ENCODE assay signal across 8 cellular contexts in the genomic region with DNA sequence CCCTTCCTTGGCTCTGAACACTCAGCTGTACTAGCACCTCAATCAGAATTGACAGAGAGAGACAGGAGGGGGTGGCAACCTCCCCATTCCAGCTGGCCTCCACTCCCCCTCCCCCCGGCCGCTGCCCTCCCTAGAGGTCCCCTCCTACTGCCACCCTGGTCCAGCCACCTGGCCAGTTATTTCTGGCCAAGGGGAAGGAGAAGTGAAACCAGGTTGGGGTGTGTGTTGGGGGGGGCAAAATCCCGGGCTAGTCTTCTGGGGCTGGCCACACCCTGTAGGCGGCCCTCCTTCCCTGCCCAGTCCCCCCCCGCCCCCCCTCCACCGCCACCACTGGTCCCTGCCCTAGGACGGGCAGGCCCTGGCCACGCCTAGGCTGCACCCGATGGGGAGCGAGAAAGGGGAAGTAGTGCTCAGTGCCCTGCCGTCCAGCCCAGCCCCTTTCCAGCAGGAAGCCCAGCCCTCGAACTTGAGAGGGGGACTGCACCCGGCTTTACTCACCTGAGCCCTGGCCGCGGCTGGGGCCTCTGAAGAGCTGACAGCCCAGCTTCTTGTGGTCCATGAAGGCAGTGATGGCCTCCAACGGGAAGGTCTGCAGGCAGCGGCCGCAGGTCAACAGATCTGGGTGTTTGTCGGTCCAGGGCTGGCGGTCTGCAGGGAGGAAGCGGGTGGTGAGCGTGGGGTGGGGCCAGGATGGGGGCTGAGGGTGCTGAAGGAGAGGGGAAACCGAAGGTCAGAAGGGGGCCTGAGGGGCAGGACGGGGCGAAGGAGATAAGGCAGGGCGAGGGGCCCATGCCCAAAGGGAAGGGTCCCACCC. TPM values are rescaled to one million over a fixed set of nuclear protein-coding genes. Genes with fewer than 3 reads are reported as not detected.
A peak's percentile ranks its signal among the peaks of the same experiment; 100 is the strongest.
DNase-seq lines count a peak whose midpoint lies in the region; ATAC-seq and TF ChIP-seq lines count a peak whose summit lies in the region.

No MANE protein-coding gene starts in this region.

- H4K20me1 ChIP-seq in OCI-LY1 (ENCODE audit: insufficient read depth, low read length) = no peaks in the 10 kb centered on the region

- H3F3A ChIP-seq in OCI-LY1 (ENCODE audit: insufficient read depth, low read length) = peaks cover 13% of the 10 kb centered on the region

- ATAC-seq in GM19351 (IDR thresholded peaks at IDR 0.05; ENCODE audit: unreplicated experiment) = peak; percentile 63
- peak; percentile 57 for ATAC-seq in HG03354 (IDR thresholded peaks at IDR 0.05; ENCODE audit: poor library complexity, severe bottlenecking, unreplicated experiment)

- peak overlapping the region; percentile 96 for H3K9ac ChIP-seq in OCI-LY1 (ENCODE audit: low read length)

- no peaks in the 10 kb centered on the region for H3K9me2 ChIP-seq in OCI-LY1 (ENCODE audit: low read depth, low read length)

- peaks cover 71% of the 10 kb centered on the region for H3K4me1 ChIP-seq in OCI-LY1 (ENCODE audit: insufficient read depth, low read length, severe bottlenecking)

- peaks cover 12% of the 10 kb centered on the region for H3K79me2 ChIP-seq in OCI-LY1 (ENCODE audit: insufficient read depth, low read length)

- peak; percentile 62 for DNase-seq in DMS153 (lab: John Stamatoyannopoulos, UW)
- DNase-seq in anterior cingulate cortex (lab: John Stamatoyannopoulos, UW) = peak in 32 of 58 donors; percentile 4 to 54 (median 27)
- peak; percentile 76 for DNase-seq in hepatic stellate cell (ENCODE audit: low spot score)
- peak; percentile 50 for DNase-seq in renal cortical epithelial cell (ENCODE audit: low read depth)
- DNase-seq in DMS114 treated with DMSO at 0.1 percent for 48 hours (lab: John Stamatoyannopoulos, UW; ENCODE audit: unreplicated experiment) = no peak

- peak overlapping the region; percentile 89 for H3K27ac ChIP-seq in OCI-LY1 (ENCODE audit: low read depth, low read length, poor library complexity, severe bottlenecking)

- peaks cover 32% of the 10 kb centered on the region for H3K36me3 ChIP-seq in OCI-LY1 (ENCODE audit: insufficient read depth, low read length)

- H3K27me3 ChIP-seq in OCI-LY1 (ENCODE audit: insufficient read depth, low read length) = no peaks in the 10 kb centered on the region

- peak overlapping the region; percentile 83 for H3K4me3 ChIP-seq in OCI-LY1 (ENCODE audit: low read depth, low read length, poor library complexity, severe bottlenecking)

- peak overlapping the region; percentile 78 for H3K4me2 ChIP-seq in OCI-LY1 (ENCODE audit: low read length)

- no peak overlapping the region for H2AFZ ChIP-seq in OCI-LY1 (ENCODE audit: low read length)

- no peak for TF ChIP-seq CTCF in OCI-LY1 (IDR thresholded peaks at IDR 0.05; ENCODE audit: low read length)

- no peaks in the 10 kb centered on the region for H3K9me3 ChIP-seq in OCI-LY1 (ENCODE audit: low read length)

RNA-seq across cellular contexts. Expression of a gene that starts 0.9 kb away (rescaled TPM):
- 0.65 TPM in 1 of 2 replicates, not detected in the other for total RNA-seq in renal cortical epithelial cell

RNA-seq across cellular contexts. Expression of a gene that starts 3.6 kb away (rescaled TPM):
- 21.5 and 51.4 TPM in 2 replicates for total RNA-seq in renal cortical epithelial cell

RNA-seq across cellular contexts. Expression of a gene that starts 17.6 kb away (rescaled TPM):
- total RNA-seq in renal cortical epithelial cell = 35.6 and 37.1 TPM in 2 replicates

RNA-seq across cellular contexts. Expression of a gene that starts 36.6 kb away (rescaled TPM):
- 7.5 and 25.1 TPM in 2 replicates for total RNA-seq in renal cortical epithelial cell
